Comparison of ENCODE assay signal across 22 cellular contexts in genomic region chr1:46221749-46222148, GRCh38. TPM values are rescaled to one million over a fixed set of nuclear protein-coding genes. Genes with fewer than 3 reads are reported as not detected.
DNase-seq lines count a peak whose midpoint lies in the region; ATAC-seq and TF ChIP-seq lines count a peak whose summit lies in the region.
"Had no signal": no experiment of that assay in that cellular context is flagged by ENCODE, and none has a peak within 500 bp of the region (broad histone marks: within the 10 kb centered on the region; RNA-seq: fewer than 3 reads in every experiment).

No MANE protein-coding gene starts in this region.

- no peak overlapping the region for H3K9ac ChIP-seq in neuronal stem cell (ENCODE audit: low read depth, low read length, poor library complexity)

- H3K4me3 Mint-ChIP-seq in WTC11, result no peak overlapping the region
- H3K4me3 Mint-ChIP-seq in stimulated activated effector memory CD8-positive, alpha-beta T cell treated with anti-CD3 and anti-CD28 coated beads, Interleukin-12 subunit alpha, Interleukin-12 subunit beta, amount 100 ng/mL, for 72 hours, result no peak overlapping the region
- H3K4me3 Mint-ChIP-seq: activated naive CD8-positive, alpha-beta T cell; nephron; stimulated activated naive CD8-positive, alpha-beta T cell treated with anti-CD3 and anti-CD28 coated beads, Interleukin-15, Interleukin-2, amounts not matched to agents 100 ng/mL and 50 ng/mL, for 24 hours had no signal

- H3K36me3 ChIP-seq in hepatocyte (replicated peaks; ENCODE audit: insufficient read depth, low read depth), result no peaks in the 10 kb centered on the region
- H3K36me3 ChIP-seq in neuronal stem cell (replicated peaks in 1 of 2; ENCODE audit: control insufficient read depth in 2 of 2, insufficient read depth in 2 of 2, low read length in 2 of 2), result no peaks in the 10 kb centered on the region
- H3K36me3 ChIP-seq: left lung, Peyer's patch had no signal

- H3K9me3 Mint-ChIP-seq in WTC11, result no peaks in the 10 kb centered on the region
- H3K9me3 Mint-ChIP-seq in stimulated activated effector memory CD8-positive, alpha-beta T cell treated with anti-CD3 and anti-CD28 coated beads, Interleukin-12 subunit alpha, Interleukin-12 subunit beta, amount 100 ng/mL, for 72 hours, result no peaks in the 10 kb centered on the region
- H3K9me3 Mint-ChIP-seq: nephron; stimulated activated naive CD8-positive, alpha-beta T cell treated with anti-CD3 and anti-CD28 coated beads, Interleukin-15, Interleukin-2, amounts not matched to agents 100 ng/mL and 50 ng/mL, for 24 hours had no signal

- no peak overlapping the region for H4K91ac ChIP-seq in neuronal stem cell (ENCODE audit: low read depth, low read length, poor library complexity)

- no peaks in the 10 kb centered on the region for H3K36me3 Mint-ChIP-seq in WTC11
- H3K36me3 Mint-ChIP-seq in stimulated activated effector memory CD8-positive, alpha-beta T cell treated with anti-CD3 and anti-CD28 coated beads, Interleukin-12 subunit alpha, Interleukin-12 subunit beta, amount 100 ng/mL, for 72 hours, result no peaks in the 10 kb centered on the region
- H3K36me3 Mint-ChIP-seq: activated naive CD8-positive, alpha-beta T cell had no signal

- CTCF ChIA-PET in WTC11 (lab: Charles Lee), result interaction anchor here (0.8 to 6.6 kb wide), 10 partner anchors 9 to 186 kb away, joined by 3 to 55 read pairs (median 5); partner anchors contain the start of genes LURAP1, NSUN4, P3R3URF and PIK3R3

- H3K9me3 ChIP-seq in hepatocyte (ENCODE audit: low read depth), result no peaks in the 10 kb centered on the region
- peaks cover 0 to 1% of the 10 kb centered on the region in 2 donors for H3K9me3 ChIP-seq in neuronal stem cell (replicated peaks in 1 of 2; ENCODE audit: control insufficient read depth in 2 of 2, insufficient read depth in 1 of 2, low read depth in 1 of 2, low read length in 2 of 2)
- H3K9me3 ChIP-seq: left lung, Peyer's patch had no signal

- H2BK5ac ChIP-seq in neuronal stem cell (ENCODE audit: low read length), result peak overlapping the region; percentile 18

- peak; percentile 68 for DNase-seq in ELF-1 (ENCODE audit: low read depth, low spot score)
- DNase-seq in WTC11 (ENCODE audit: low spot score), result peak; percentile 48
- DNase-seq in hepatocyte (ENCODE audit: low spot score), result peak; percentile 49
- peak; percentile 63 for DNase-seq in neuronal stem cell (ENCODE audit: low spot score)
- no peak for DNase-seq in stimulated activated effector memory CD8-positive, alpha-beta T cell treated with anti-CD3 and anti-CD28 coated beads, Interleukin-12 subunit alpha, Interleukin-12 subunit beta, amount 100 ng/mL, for 72 hours (ENCODE audit: low spot score in 2 of 2)
- DNase-seq in NCI-H2171 treated with DMSO at 0.1 percent for 48 hours (lab: John Stamatoyannopoulos, UW), result no peak
- no peak for DNase-seq in A172 (ENCODE audit: low spot score)
- DNase-seq in omental fat pad (ENCODE audit: low spot score), result no peak
- DNase-seq: activated CD4-positive, alpha-beta T cell treated with anti-CD3 and anti-CD28 coated beads for 4 hours; cerebellar nuclear complex; GDM1; KBM-7; left lung; NCI-H146; NCI-H526; Peyer's patch; T-helper 2 cell had no signal

- no peak overlapping the region for H4K8ac ChIP-seq in neuronal stem cell (ENCODE audit: low read depth, low read length)

- H3K18ac ChIP-seq in neuronal stem cell (ENCODE audit: low read length), result peak overlapping the region; percentile 73

- H2AFZ ChIP-seq in hepatocyte, result no peak overlapping the region
- H2AFZ ChIP-seq in neuronal stem cell (ENCODE audit: low read length), result peak overlapping the region; percentile 72

- no peak overlapping the region for H2BK15ac ChIP-seq in neuronal stem cell (ENCODE audit: low read length)

- H3K4me3 ChIP-seq in hepatocyte (no peak overlapping the region), neuronal stem cell (ENCODE audit: low read length in 2 of 2) (no peak overlapping the region)
- H3K4me3 ChIP-seq: left lung, Peyer's patch, smooth muscle cell had no signal

- no peaks in the 10 kb centered on the region for H3K79me1 ChIP-seq in neuronal stem cell (ENCODE audit: low read depth, low read length)

- no peak overlapping the region for H2AK5ac ChIP-seq in neuronal stem cell (ENCODE audit: low read depth, low read length)

- 26% methylated on average over 4 of the region's 4 CpGs for WGBS in hepatocyte (ENCODE audit: low lambda C conversion rate, missing lambda C conversion rate)
- no CpG with 5 or more reads among the region's 4 CpGs for WGBS in neuronal stem cell (ENCODE audit: extremely low coverage in 2 of 2, insufficient read length in 2 of 2, insufficient replicate concordance in 1 of 2), 2 donors

- H3K27ac ChIP-seq in hepatocyte (no peak overlapping the region), neuronal stem cell (replicated peaks; ENCODE audit: low read length) (peak overlapping the region; percentile 79)
- H3K27ac ChIP-seq: left lung, Peyer's patch had no signal

- H3K14ac ChIP-seq in neuronal stem cell (ENCODE audit: low read length), result no peak overlapping the region

- H3K27ac Mint-ChIP-seq in WTC11, result 0 out of 2 replicates have a peak overlapping the region, but pooled peaks have one; percentile 71
- H3K27ac Mint-ChIP-seq in stimulated activated effector memory CD8-positive, alpha-beta T cell treated with anti-CD3 and anti-CD28 coated beads, Interleukin-12 subunit alpha, Interleukin-12 subunit beta, amount 100 ng/mL, for 72 hours, result no peak overlapping the region
- H3K27ac Mint-ChIP-seq: activated naive CD8-positive, alpha-beta T cell; nephron; stimulated activated naive CD8-positive, alpha-beta T cell treated with anti-CD3 and anti-CD28 coated beads, Interleukin-15, Interleukin-2, amounts not matched to agents 100 ng/mL and 50 ng/mL, for 24 hours had no signal

- H3K4me2 ChIP-seq in hepatocyte (no peak overlapping the region), neuronal stem cell (ENCODE audit: insufficient read depth, low read length, poor library complexity, severe bottlenecking) (peak overlapping the region; percentile 21)
- H3K4me2 ChIP-seq: smooth muscle cell had no signal

- TF ChIP-seq CTCF in WTC11 (IDR thresholded peaks at IDR 0.05) (no peak), hepatocyte (IDR thresholded peaks at IDR 0.05; ENCODE audit: poor library complexity) (no peak), omental fat pad (IDR thresholded peaks at IDR 0.05) (no peak)

- no peaks in the 10 kb centered on the region for H4K20me1 ChIP-seq in hepatocyte (ENCODE audit: insufficient read depth, poor library complexity, severe bottlenecking)

- no peak overlapping the region for H2BK120ac ChIP-seq in neuronal stem cell (ENCODE audit: low read depth, low read length)

- H2BK12ac ChIP-seq in neuronal stem cell (ENCODE audit: low read length), result no peak overlapping the region

- no peaks in the 10 kb centered on the region for H3K9me2 ChIP-seq in hepatocyte (replicated peaks; ENCODE audit: insufficient read depth)

- H3K4me1 ChIP-seq in hepatocyte (ENCODE audit: insufficient read depth) (no peaks in the 10 kb centered on the region), neuronal stem cell (ENCODE audit: control insufficient read depth in 2 of 2, insufficient read depth in 1 of 2, low read depth in 1 of 2, low read length in 2 of 2) (peaks cover 26 to 28% of the 10 kb centered on the region in 2 donors)
- H3K4me1 ChIP-seq: left lung, Peyer's patch had no signal

- no peak overlapping the region for H3K23ac ChIP-seq in neuronal stem cell (ENCODE audit: low read depth, low read length, poor library complexity)

- H3K27me3 ChIP-seq in hepatocyte (no peaks in the 10 kb centered on the region), neuronal stem cell (ENCODE audit: control insufficient read depth in 3 of 3, insufficient read depth in 3 of 3, low read depth in 1 of 3, low read length in 3 of 3) (no peaks in the 10 kb centered on the region)
- H3K27me3 ChIP-seq: left lung, Peyer's patch had no signal

- no peaks in the 10 kb centered on the region for H3K79me2 ChIP-seq in hepatocyte

- H3K27me3 Mint-ChIP-seq in WTC11 (ENCODE audit: low read depth), result no peaks in the 10 kb centered on the region
- H3K27me3 Mint-ChIP-seq: stimulated activated naive CD8-positive, alpha-beta T cell treated with anti-CD3 and anti-CD28 coated beads, Interleukin-15, Interleukin-2, amounts not matched to agents 100 ng/mL and 50 ng/mL, for 24 hours had no signal

- H3K4me1 Mint-ChIP-seq in WTC11, result peaks cover 33% of the 10 kb centered on the region
- peaks cover 6% of the 10 kb centered on the region for H3K4me1 Mint-ChIP-seq in stimulated activated effector memory CD8-positive, alpha-beta T cell treated with anti-CD3 and anti-CD28 coated beads, Interleukin-12 subunit alpha, Interleukin-12 subunit beta, amount 100 ng/mL, for 72 hours
- H3K4me1 Mint-ChIP-seq: nephron had no signal

- ATAC-seq in WTC11 (peak; percentile 23), omental fat pad (ENCODE audit: low FRiP score) (no peak)
- ATAC-seq in stimulated activated effector memory CD8-positive, alpha-beta T cell treated with anti-CD3 and anti-CD28 coated beads, Interleukin-12 subunit alpha, Interleukin-12 subunit beta, amount 100 ng/mL, for 72 hours, result no peak
- ATAC-seq: left lung had no signal

- no peak overlapping the region for H3K4ac ChIP-seq in neuronal stem cell (ENCODE audit: low read length)

- POLR2A ChIA-PET in WTC11 (lab: Charles Lee), result interaction anchor here (1.3 kb wide), 1 partner anchor 19 kb away, joined by 5 read pairs; the partner anchor contains the start of gene LURAP1

RNA-seq across cellular contexts. Expression of gene LURAP1, which starts 18.6 kb away (rescaled TPM):
- total RNA-seq in WTC11 (2021), result 3.8 to 4.0 TPM (median 4.0 TPM) in 3 replicates
- 0.92 and 1.3 TPM in 2 replicates for total RNA-seq in hepatocyte
- polyA plus RNA-seq in hepatocyte, result 0.40 and 1.9 TPM in 2 replicates
- polyA plus RNA-seq in neuronal stem cell (2013, experiment 1 of 2), result 2.2 TPM
- polyA plus RNA-seq in neuronal stem cell (2013, experiment 2 of 2), result 2.5 TPM
- total RNA-seq in A172 (2014; rRNA removed; shearing (Covaris generic)), result 2.5 and 4.2 TPM in 2 replicates
- 10 to 100 TPM in 1 of 4 donors, 1 to 10 TPM in 2, under 1 TPM in 1; 0.96 to 10.6 (median 3.3) TPM for total RNA-seq in omental fat pad

RNA-seq across cellular contexts. Expression of gene POMGNT1, which starts 23.5 kb away (rescaled TPM):
- total RNA-seq in WTC11 (2021), result 42.5 to 43.2 TPM (median 43.2 TPM) in 3 replicates
- total RNA-seq in hepatocyte, result 48.0 and 52.3 TPM in 2 replicates
- 60.4 and 70.8 TPM in 2 replicates for polyA plus RNA-seq in hepatocyte
- polyA plus RNA-seq in neuronal stem cell (2013, experiment 1 of 2), result 61.7 TPM
- polyA plus RNA-seq in neuronal stem cell (2013, experiment 2 of 2), result 64.1 TPM
- 85.5 and 89.7 TPM in 2 replicates for total RNA-seq in A172 (2014; rRNA removed; shearing (Covaris generic))
- 10 to 100 TPM; 27.4 to 46.5 (median 38.3) TPM for total RNA-seq in omental fat pad

RNA-seq across cellular contexts. Expression of gene RAD54L, which starts 25.8 kb away (rescaled TPM):
- 51.2 to 54.7 TPM (median 53.7 TPM) in 3 replicates for total RNA-seq in WTC11 (2021)
- total RNA-seq in hepatocyte, result 4.3 and 6.2 TPM in 2 replicates
- 4.2 and 4.9 TPM in 2 replicates for polyA plus RNA-seq in hepatocyte
- polyA plus RNA-seq in neuronal stem cell (2013, experiment 1 of 2), result 16.4 TPM
- polyA plus RNA-seq in neuronal stem cell (2013, experiment 2 of 2), result 16.6 TPM
- 8.5 and 10.5 TPM in 2 replicates for total RNA-seq in A172 (2014; rRNA removed; shearing (Covaris generic))
- 1 to 10 TPM in 1 of 4 donors, under 1 TPM in 1, not detected in 2; 0.28 to 1.4 TPM for total RNA-seq in omental fat pad

RNA-seq across cellular contexts. Expression of gene P3R3URF, which starts 45.5 kb away (rescaled TPM):
- total RNA-seq in WTC11 (2021) (not detected in 3 replicates), hepatocyte (not detected in 2 replicates), omental fat pad (not detected)
- not detected in 2 replicates for polyA plus RNA-seq in hepatocyte
- not detected for polyA plus RNA-seq in neuronal stem cell (2013, experiment 1 of 2)
- not detected for polyA plus RNA-seq in neuronal stem cell (2013, experiment 2 of 2)
- not detected in 2 replicates for total RNA-seq in A172 (2014; rRNA removed; shearing (Covaris generic))
- total RNA-seq: glomerular endothelial cell, left lung, Peyer's patch, smooth muscle cell had no signal
- polyA plus RNA-seq: smooth muscle cell had no signal

RNA-seq across cellular contexts. Expression of gene TSPAN1, which starts 46.9 kb away (rescaled TPM):
- total RNA-seq in WTC11 (2021) (0.50 to 0.69 TPM (median 0.57 TPM) in 3 replicates), hepatocyte (32.1 and 33.4 TPM in 2 replicates), omental fat pad (1 to 10 TPM in 2 of 4 donors, under 1 TPM in 1, not detected in 1; 0.84 to 1.2 (median 1.2) TPM)
- 69.5 and 69.8 TPM in 2 replicates for polyA plus RNA-seq in hepatocyte
- not detected for polyA plus RNA-seq in neuronal stem cell (2013, experiment 1 of 2)
- not detected for polyA plus RNA-seq in neuronal stem cell (2013, experiment 2 of 2)
- 1.6 and 2.3 TPM in 2 replicates for total RNA-seq in A172 (2014; rRNA removed; shearing (Covaris generic))

Comparison
In these comparisons a context has a peak if more than half of its experiments do, and no peak if none do; other contexts are left out.
1. DNase-seq: peak in ELF-1 (single experiment), WTC11 (single experiment), hepatocyte (single experiment) and neuronal stem cell (single experiment); none in stimulated activated effector memory CD8-positive, alpha-beta T cell treated with anti-CD3 and anti-CD28 coated beads, Interleukin-12 subunit alpha, Interleukin-12 subunit beta, amount 100 ng/mL, for 72 hours (0 of 2), NCI-H2171 treated with DMSO at 0.1 percent for 48 hours (single experiment), A172 (single experiment) and omental fat pad (single experiment).